In the genomic region with DNA sequence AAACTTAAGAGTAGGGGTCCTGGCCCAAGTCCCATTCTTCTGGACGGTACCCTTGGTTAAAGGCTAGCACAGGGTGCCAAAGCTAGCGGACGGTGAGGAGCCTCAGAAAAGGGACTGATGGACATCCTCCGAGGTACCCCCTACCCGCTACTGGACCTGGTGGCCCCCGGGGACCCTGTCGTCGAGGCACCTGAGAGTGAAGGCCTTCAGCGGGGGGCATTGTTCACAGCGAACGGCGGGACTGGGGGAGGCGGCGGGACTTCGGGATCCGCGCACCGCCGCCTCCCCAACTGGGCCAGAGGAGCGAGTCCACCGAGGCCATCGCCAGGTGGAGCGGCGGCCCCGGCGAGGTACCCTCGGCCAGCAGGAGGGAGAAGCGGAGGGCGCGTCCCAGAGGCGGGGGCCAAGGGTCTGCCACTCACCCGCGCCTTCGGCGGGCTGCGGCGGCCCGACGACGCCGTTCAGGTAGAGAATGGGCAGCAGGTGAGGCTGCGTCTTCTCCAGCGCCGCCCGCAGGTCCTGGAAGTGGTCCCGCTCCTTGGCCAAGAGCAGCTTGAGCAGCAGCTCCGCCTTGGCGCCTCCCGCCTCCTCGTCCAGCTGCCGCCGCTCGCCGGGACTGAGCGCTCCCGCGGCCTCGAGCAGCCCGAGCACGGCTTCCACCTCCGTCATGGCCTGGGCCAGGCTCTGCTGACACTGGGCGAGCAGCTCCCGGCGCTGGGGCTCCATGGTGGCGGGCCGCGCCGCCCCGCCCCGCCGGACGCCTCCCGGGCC, we compare ENCODE assay signal across 8 cellular contexts. TPM values are rescaled to one million over a fixed set of nuclear protein-coding genes. Genes with fewer than 3 reads are reported as not detected.
DNase-seq lines count a peak whose midpoint lies in the region; ATAC-seq and TF ChIP-seq lines count a peak whose summit lies in the region.

No MANE protein-coding gene starts in this region.

- H3K4me3 ChIP-seq in CD4-positive, CD25-positive, alpha-beta regulatory T cell (ENCODE audit: low read depth, low read length) = no peak overlapping the region
- H3K4me3 ChIP-seq in foreskin fibroblast (ENCODE audit: low read depth in 1 of 2, low read length in 2 of 2) = peak overlapping the region; percentile 78 to 81

- no peaks in the 10 kb centered on the region for H3K9me3 ChIP-seq in CD4-positive, CD25-positive, alpha-beta regulatory T cell (ENCODE audit: control insufficient read depth in 2 of 2, low read length in 2 of 2)

- H3K27me3 Mint-ChIP-seq in CD4-positive, CD25-positive, alpha-beta regulatory T cell = peaks cover 57% of the 10 kb centered on the region
- H3K27me3 Mint-ChIP-seq in activated T-cell treated with anti-CD3 and anti-CD28 coated beads, Interleukin-2, amount 50 U/mL, for 4 hours (ENCODE audit: low read depth) = peaks cover 46% of the 10 kb centered on the region
- peaks cover 16% of the 10 kb centered on the region for H3K27me3 Mint-ChIP-seq in neural crest cell (ENCODE audit: low read depth)

- H3K27ac Mint-ChIP-seq in CD4-positive, CD25-positive, alpha-beta regulatory T cell = no peak overlapping the region
- no peak overlapping the region for H3K27ac Mint-ChIP-seq in neural crest cell (ENCODE audit: unreplicated experiment)

- peak overlapping the region in 3 of 4 donors; percentile 36 to 70 (median 69) for H3K4me3 Mint-ChIP-seq in CD4-positive, CD25-positive, alpha-beta regulatory T cell
- peak overlapping the region; percentile 53 for H3K4me3 Mint-ChIP-seq in activated T-cell treated with anti-CD3 and anti-CD28 coated beads, Interleukin-2, amount 50 U/mL, for 4 hours
- peak overlapping the region; percentile 92 for H3K4me3 Mint-ChIP-seq in neural crest cell

- peaks cover 12% of the 10 kb centered on the region for H3K4me1 ChIP-seq in CD4-positive, CD25-positive, alpha-beta regulatory T cell (ENCODE audit: control insufficient read depth, insufficient read depth, low read length, poor library complexity, severe bottlenecking)

- H3K9me3 Mint-ChIP-seq in CD4-positive, CD25-positive, alpha-beta regulatory T cell = peaks cover 0 to 5% (median 0%) of the 10 kb centered on the region in 7 donors
- H3K9me3 Mint-ChIP-seq in activated T-cell treated with anti-CD3 and anti-CD28 coated beads, Interleukin-2, amount 50 U/mL, for 4 hours = no peaks in the 10 kb centered on the region
- H3K9me3 Mint-ChIP-seq in neural crest cell = no peaks in the 10 kb centered on the region

- H3K27me3 ChIP-seq in CD4-positive, CD25-positive, alpha-beta regulatory T cell (ENCODE audit: control insufficient read depth, insufficient read depth, low read length) = peaks cover 24% of the 10 kb centered on the region

- H3K4me1 Mint-ChIP-seq in CD4-positive, CD25-positive, alpha-beta regulatory T cell = peaks cover 0 to 11% (median 6%) of the 10 kb centered on the region in 4 donors
- H3K4me1 Mint-ChIP-seq in activated T-cell treated with anti-CD3 and anti-CD28 coated beads, Interleukin-2, amount 50 U/mL, for 4 hours (ENCODE audit: low read depth) = peaks cover 11% of the 10 kb centered on the region
- peaks cover 40% of the 10 kb centered on the region for H3K4me1 Mint-ChIP-seq in neural crest cell

- TF ChIP-seq CTCF in foreskin fibroblast (IDR thresholded peaks at IDR 0.05; ENCODE audit: low read depth, low read length) (no peak), neural crest cell (conservative IDR thresholded peaks at IDR 0.05) (no peak)

- peak in 1 of 2 donors; percentile 44 for ATAC-seq in CD4-positive, CD25-positive, alpha-beta regulatory T cell (ENCODE audit: low read depth in 2 of 2)
- ATAC-seq in GM19395 (IDR thresholded peaks at IDR 0.05; ENCODE audit: unreplicated experiment) (peak; percentile 62), HG03135 (IDR thresholded peaks at IDR 0.05; ENCODE audit: unreplicated experiment) (no peak), HG02973 (IDR thresholded peaks at IDR 0.05; ENCODE audit: unreplicated experiment) (no peak)
- ATAC-seq in activated T-cell treated with anti-CD3 and anti-CD28 coated beads, Interleukin-2, amount 50 U/mL, for 4 hours = peak; percentile 70 to 80

- H3K27ac ChIP-seq in CD4-positive, CD25-positive, alpha-beta regulatory T cell (ENCODE audit: insufficient read depth, low read length, poor library complexity, severe bottlenecking) = no peak overlapping the region

- DNase-seq in CD4-positive, CD25-positive, alpha-beta regulatory T cell = peak in 1 of 3 donors; percentile 8
- DNase-seq in HT-29 (ENCODE audit: low spot score) (peak; percentile 52), foreskin fibroblast (peak; percentile 17 to 68), neural crest cell (ENCODE audit: low read depth, low spot score) (peak; percentile 35)
- no peak for DNase-seq in activated T-cell treated with anti-CD3 and anti-CD28 coated beads, Interleukin-2, amount 50 U/mL, for 4 hours

- no peaks in the 10 kb centered on the region for H3K36me3 Mint-ChIP-seq in CD4-positive, CD25-positive, alpha-beta regulatory T cell
- no peaks in the 10 kb centered on the region for H3K36me3 Mint-ChIP-seq in activated T-cell treated with anti-CD3 and anti-CD28 coated beads, Interleukin-2, amount 50 U/mL, for 4 hours (ENCODE audit: insufficient read depth)
- peaks cover 2% of the 10 kb centered on the region for H3K36me3 Mint-ChIP-seq in neural crest cell (ENCODE audit: low read depth)

- no peaks in the 10 kb centered on the region for H3K36me3 ChIP-seq in CD4-positive, CD25-positive, alpha-beta regulatory T cell (ENCODE audit: control insufficient read depth, insufficient read depth, low read length)

RNA-seq across cellular contexts. Expression of gene DLG5, which starts 0.6 kb away (rescaled TPM):
- total RNA-seq in CD4-positive, CD25-positive, alpha-beta regulatory T cell = 3.7 TPM
- polyA plus RNA-seq in CD4-positive, CD25-positive, alpha-beta regulatory T cell = under 1 TPM in 3 of 4 donors, not detected in 1; 0.06 to 0.17 (median 0.11) TPM
- 17.9 and 24.9 TPM in 2 replicates for total RNA-seq in HT-29 (2014; rRNA removed; shearing (Covaris generic))
- 1 to 10 TPM; 1.0 to 1.5 (median 1.5) TPM for total RNA-seq in activated T-cell treated with anti-CD3 and anti-CD28 coated beads, Interleukin-2, amount 50 U/mL, for 4 hours
- 82.2 and 87.3 TPM in 2 replicates for total RNA-seq in neural crest cell

Comparison
In these comparisons a context has a peak if more than half of its experiments do, and no peak if none do; other contexts are left out.
1. ATAC-seq: peak in GM19395 (single experiment) and activated T-cell treated with anti-CD3 and anti-CD28 coated beads, Interleukin-2, amount 50 U/mL, for 4 hours (2 of 2); none in HG03135 (single experiment) and HG02973 (single experiment).
2. Peak in every context shown above with its lines, with median percentiles within 50 percentile points of each other: H3K4me3 Mint-ChIP-seq.